19 cellular contexts compared by ENCODE assay signal in the genomic region with DNA sequence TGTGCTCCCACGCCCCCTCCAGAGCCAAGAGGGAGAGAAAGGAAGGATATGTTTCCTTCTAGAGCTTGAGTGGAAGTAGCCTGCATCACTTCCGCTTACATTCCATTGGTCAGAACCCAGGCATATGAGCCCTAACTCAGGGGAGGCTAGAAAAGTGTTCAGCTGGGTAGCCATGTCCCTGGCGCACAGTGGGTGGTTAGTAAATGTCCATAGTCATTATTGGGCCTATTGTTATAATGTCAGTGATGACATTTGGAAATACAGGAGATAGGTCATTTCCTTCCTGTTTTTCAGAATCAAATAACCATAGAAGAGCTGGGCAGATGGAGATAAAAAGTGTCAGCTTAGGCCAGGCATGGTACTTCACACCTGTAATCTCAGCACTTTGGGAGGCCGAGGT. TPM values are rescaled to one million over a fixed set of nuclear protein-coding genes. Genes with fewer than 3 reads are reported as not detected.
"Had no signal": no experiment of that assay in that cellular context is flagged by ENCODE, and none has a peak within 500 bp of the region (broad histone marks: within the 10 kb centered on the region; RNA-seq: fewer than 3 reads in every experiment).

No MANE protein-coding gene starts in this region.

- H3K9me3 Mint-ChIP-seq: effector memory CD8-positive, alpha-beta T cell; natural killer cell; neural crest cell had no signal

- H3K4me1 Mint-ChIP-seq: natural killer cell, neural crest cell had no signal

- H3K27ac Mint-ChIP-seq: effector memory CD8-positive, alpha-beta T cell; natural killer cell had no signal

- H3K36me3 Mint-ChIP-seq: natural killer cell had no signal

- H3K9me3 ChIP-seq: mucosa of descending colon, ovary, right atrium auricular region, sigmoid colon, stomach, thoracic aorta, transverse colon had no signal

- H3K27ac ChIP-seq: foreskin keratinocyte, hepatocyte, ovary, right atrium auricular region, sigmoid colon, skin epidermis, stomach, thoracic aorta, transverse colon had no signal

- H3K4me3 Mint-ChIP-seq: effector memory CD8-positive, alpha-beta T cell; natural killer cell; neural crest cell had no signal

- H3K36me3 ChIP-seq: ovary, transverse colon had no signal

- DNase-seq: cerebellar nuclear complex; effector memory CD8-positive, alpha-beta T cell; erythroblast; foreskin keratinocyte; kidney; left colon; mammary epithelial cell; mucosa of descending colon; natural killer cell; ovary; sigmoid colon; stimulated activated naive CD4-positive, alpha-beta T cell; stomach; transverse colon had no signal

- H3K4me3 ChIP-seq: hepatocyte, mucosa of descending colon, ovary, right atrium auricular region, sigmoid colon, skin epidermis, stomach, thoracic aorta, transverse colon had no signal

- H3K27me3 ChIP-seq: foreskin keratinocyte, hepatocyte, ovary, right atrium auricular region, sigmoid colon, stomach, transverse colon had no signal

- H3K4me1 ChIP-seq: foreskin keratinocyte, sigmoid colon had no signal

RNA-seq across cellular contexts. Expression of a gene that starts 27.3 kb away (rescaled TPM):
- total RNA-seq: natural killer cell had no signal

RNA-seq across cellular contexts. Expression of a gene that starts 41.6 kb away (rescaled TPM):
- total RNA-seq: natural killer cell had no signal
